8 cellular contexts compared by ENCODE assay signal in genomic region chr9:137240321-137240840, GRCh38. TPM values are rescaled to one million over a fixed set of nuclear protein-coding genes. Genes with fewer than 3 reads are reported as not detected.
DNase-seq lines count a peak whose midpoint lies in the region; ATAC-seq and TF ChIP-seq lines count a peak whose summit lies in the region.

No MANE protein-coding gene starts in this region.

- no peaks in the 10 kb centered on the region for H3K27me3 ChIP-seq in CD4-positive, CD25-positive, alpha-beta regulatory T cell (ENCODE audit: control insufficient read depth, insufficient read depth, low read length)
- no peaks in the 10 kb centered on the region for H3K27me3 ChIP-seq in PC-9 (ENCODE audit: insufficient read depth, low read depth)
- no peaks in the 10 kb centered on the region for H3K27me3 ChIP-seq in ovary

- intact Hi-C loops in PC-9 (cut with micrococcal nuclease; ENCODE audit: unreplicated experiment) (loop anchor here (2.0 to 5.0 kb wide), 3 partner anchors 36 to 448 kb away; partner anchors contain the start of genes TMEM141 and TOR4A), ovary (cut with DNase I) (no loop called here)
- intact Hi-C loops in activated naive CD4-positive, alpha-beta T cell treated with anti-CD3 and anti-CD28 coated beads for 36 hours (cut with micrococcal nuclease) = loop anchor here (5.0 to 10.0 kb wide), 4 partner anchors 38 to 828 kb away; partner anchors contain the start of genes ANAPC2, ENTR1, PMPCA and SEC16A

- peaks cover 40% of the 10 kb centered on the region for H3F3A ChIP-seq in PC-9 (ENCODE audit: insufficient read depth, low read depth)

- peak overlapping the region; percentile 93 for H3K4me2 ChIP-seq in PC-9

- peak overlapping the region; percentile 89 for H2AFZ ChIP-seq in PC-9

- peaks cover 6% of the 10 kb centered on the region for H3K27me3 Mint-ChIP-seq in CD4-positive, CD25-positive, alpha-beta regulatory T cell
- no peaks in the 10 kb centered on the region for H3K27me3 Mint-ChIP-seq in activated naive CD4-positive, alpha-beta T cell treated with anti-CD3 and anti-CD28 coated beads for 36 hours (ENCODE audit: low read depth)
- peaks cover 4% of the 10 kb centered on the region for H3K27me3 Mint-ChIP-seq in type B pancreatic cell

- DNase-seq in CD4-positive, CD25-positive, alpha-beta regulatory T cell = peak; percentile 66 to 85 (median 79)
- DNase-seq in PC-9 (peak in 1 of 2 experiments; percentile 82), glomerular visceral epithelial cell (ENCODE audit: extremely low spot score) (peak; percentile 84), ovary (peak; percentile 74 to 88 (median 81)), type B pancreatic cell (ENCODE audit: extremely low spot score, unreplicated experiment) (no peak)
- peak; percentile 57 for DNase-seq in activated naive CD4-positive, alpha-beta T cell treated with anti-CD3 and anti-CD28 coated beads for 36 hours

- ATAC-seq in CD4-positive, CD25-positive, alpha-beta regulatory T cell (ENCODE audit: low read depth in 2 of 2) = peak; percentile 17
- peak; percentile 33 for ATAC-seq in HG03354 (IDR thresholded peaks at IDR 0.05; ENCODE audit: poor library complexity, severe bottlenecking, unreplicated experiment)

- peak overlapping the region; percentile 55 for H3K4me3 ChIP-seq in CD4-positive, CD25-positive, alpha-beta regulatory T cell (ENCODE audit: low read depth, low read length)
- H3K4me3 ChIP-seq in PC-9 (peak overlapping the region; percentile 70), ovary (peak overlapping the region; percentile 60)

- peaks cover 59% of the 10 kb centered on the region for H3K4me1 ChIP-seq in CD4-positive, CD25-positive, alpha-beta regulatory T cell (ENCODE audit: control insufficient read depth, insufficient read depth, low read length, poor library complexity, severe bottlenecking)
- peaks cover 39% of the 10 kb centered on the region for H3K4me1 ChIP-seq in PC-9 (replicated peaks; ENCODE audit: insufficient read depth)
- H3K4me1 ChIP-seq in ovary (ENCODE audit: insufficient read depth) = peaks cover 14% of the 10 kb centered on the region

- TF ChIP-seq CTCF in PC-9 (conservative IDR thresholded peaks at IDR 0.05) (peak; percentile 32; the same call in 1 of the 2 replicates), ovary (IDR thresholded peaks at IDR 0.05) (no peak), type B pancreatic cell (conservative IDR thresholded peaks at IDR 0.05) (peak; percentile 25)

- peak overlapping the region in 1 of 3 donors; percentile 93 for H3K27ac Mint-ChIP-seq in CD4-positive, CD25-positive, alpha-beta regulatory T cell
- no peak overlapping the region for H3K27ac Mint-ChIP-seq in activated naive CD4-positive, alpha-beta T cell treated with anti-CD3 and anti-CD28 coated beads for 36 hours
- peak overlapping the region; percentile 78 for H3K27ac Mint-ChIP-seq in type B pancreatic cell

- H3K36me3 ChIP-seq in CD4-positive, CD25-positive, alpha-beta regulatory T cell (ENCODE audit: control insufficient read depth, insufficient read depth, low read length) = peaks cover 5% of the 10 kb centered on the region
- H3K36me3 ChIP-seq in PC-9 (ENCODE audit: low read depth) = peaks cover 21% of the 10 kb centered on the region; the same call in 1 of the 2 replicates
- H3K36me3 ChIP-seq in ovary = no peaks in the 10 kb centered on the region

- WGBS in ovary, 3 donors = 0 to 1% (median 1%) methylated on average over 23 to 58 of the region's 58 CpGs

- TF ChIP-seq POLR2A in GM19099 (IDR thresholded peaks at IDR 0.05; ENCODE audit: extremely low read depth, insufficient read length, low read depth) (peak; percentile 59), ovary (IDR thresholded peaks at IDR 0.05) (peak; percentile 13)

- peaks cover 8% of the 10 kb centered on the region for H3K36me3 Mint-ChIP-seq in CD4-positive, CD25-positive, alpha-beta regulatory T cell
- H3K36me3 Mint-ChIP-seq in activated naive CD4-positive, alpha-beta T cell treated with anti-CD3 and anti-CD28 coated beads for 36 hours (ENCODE audit: low read depth) = peaks cover 22% of the 10 kb centered on the region
- peaks cover 17% of the 10 kb centered on the region for H3K36me3 Mint-ChIP-seq in type B pancreatic cell

- H3K4me1 Mint-ChIP-seq in CD4-positive, CD25-positive, alpha-beta regulatory T cell = peaks cover 0 to 44% (median 15%) of the 10 kb centered on the region in 4 donors
- H3K4me1 Mint-ChIP-seq in activated naive CD4-positive, alpha-beta T cell treated with anti-CD3 and anti-CD28 coated beads for 36 hours (ENCODE audit: low read depth) = peaks cover 34% of the 10 kb centered on the region
- H3K4me1 Mint-ChIP-seq in type B pancreatic cell (ENCODE audit: unreplicated experiment) = peaks cover 26% of the 10 kb centered on the region

- H3K9me3 Mint-ChIP-seq in CD4-positive, CD25-positive, alpha-beta regulatory T cell = no peaks in the 10 kb centered on the region
- H3K9me3 Mint-ChIP-seq in activated naive CD4-positive, alpha-beta T cell treated with anti-CD3 and anti-CD28 coated beads for 36 hours = no peaks in the 10 kb centered on the region
- no peaks in the 10 kb centered on the region for H3K9me3 Mint-ChIP-seq in type B pancreatic cell

- no peak for TF ChIP-seq EP300 in ovary (IDR thresholded peaks at IDR 0.05)

- peak overlapping the region; percentile 88 for H3K27ac ChIP-seq in CD4-positive, CD25-positive, alpha-beta regulatory T cell (ENCODE audit: insufficient read depth, low read length, poor library complexity, severe bottlenecking)
- H3K27ac ChIP-seq in PC-9 (peak overlapping the region; percentile 82), ovary (peak overlapping the region; percentile 23 to 95)

- H4K20me1 ChIP-seq in PC-9 (ENCODE audit: insufficient read depth) = peaks cover 29% of the 10 kb centered on the region

- H3K4me3 Mint-ChIP-seq in CD4-positive, CD25-positive, alpha-beta regulatory T cell = peak overlapping the region in 3 of 4 donors; percentile 79 to 92 (median 79)
- H3K4me3 Mint-ChIP-seq in activated naive CD4-positive, alpha-beta T cell treated with anti-CD3 and anti-CD28 coated beads for 36 hours = peak overlapping the region; percentile 75
- H3K4me3 Mint-ChIP-seq in type B pancreatic cell = peak overlapping the region; percentile 84

- H3K9me2 ChIP-seq in PC-9 (ENCODE audit: insufficient read depth) = no peaks in the 10 kb centered on the region

- peaks cover 56% of the 10 kb centered on the region for H3K79me2 ChIP-seq in PC-9 (ENCODE audit: low read depth)

- POLR2A ChIA-PET in PC-9 (lab: Charles Lee; ENCODE audit: unreplicated experiment) = interaction anchor here (0.5 to 1.8 kb wide), 18 partner anchors 12 to 448 kb away, joined by 3 to 19 read pairs (median 6); partner anchors contain the start of genes NELFB, RNF224, SAPCD2 and TOR4A

- H3K9me3 ChIP-seq in CD4-positive, CD25-positive, alpha-beta regulatory T cell (ENCODE audit: control insufficient read depth in 2 of 2, low read length in 2 of 2) = no peaks in the 10 kb centered on the region
- H3K9me3 ChIP-seq in PC-9 (ENCODE audit: insufficient read depth, low read depth) (no peaks in the 10 kb centered on the region), ovary (no peaks in the 10 kb centered on the region)

- no TSS peak for BruUV-seq in PC-9 (replicated peaks; lab: Mats Ljungman, UMichigan)

- CTCF ChIA-PET in PC-9 (lab: Charles Lee) = interaction anchor here (0.5 kb wide), 1 partner anchor 113 kb away, joined by 8 read pairs; no protein-coding TSS in a partner anchor
- CTCF ChIA-PET in activated naive CD4-positive, alpha-beta T cell treated with anti-CD3 and anti-CD28 coated beads for 36 hours (lab: Charles Lee) = interaction anchor here (1.1 kb wide), 1 partner anchor 111 kb away, joined by 3 read pairs; no protein-coding TSS in a partner anchor

RNA-seq across cellular contexts. Expression of gene TUBB4B, which starts 0.7 kb away (rescaled TPM):
- total RNA-seq in CD4-positive, CD25-positive, alpha-beta regulatory T cell = 100 TPM
- 10 to 100 TPM; 56.7 to 87.4 (median 71.8) TPM for polyA plus RNA-seq in CD4-positive, CD25-positive, alpha-beta regulatory T cell
- total RNA-seq in PC-9 (2021) (441 and 494 TPM in 2 replicates), ovary (100 to 1,000 TPM in 6 of 7 donors, 10 to 100 TPM in 1; 88.0 to 234 (median 175) TPM), type B pancreatic cell (ENCODE audit: low replicate concordance) (326 and 349 TPM in 2 replicates)
- 100 to 1,000 TPM; 193 to 196 TPM for total RNA-seq in activated naive CD4-positive, alpha-beta T cell treated with anti-CD3 and anti-CD28 coated beads for 36 hours
- 10 to 100 TPM; 62.8 to 88.6 TPM for polyA plus RNA-seq in ovary

RNA-seq across cellular contexts. Expression of gene SLC34A3, which starts 9.7 kb away (rescaled TPM):
- total RNA-seq in CD4-positive, CD25-positive, alpha-beta regulatory T cell = not detected
- not detected for polyA plus RNA-seq in CD4-positive, CD25-positive, alpha-beta regulatory T cell
- total RNA-seq in PC-9 (2021) = 1.4 and 2.5 TPM in 2 replicates
- not detected for total RNA-seq in activated naive CD4-positive, alpha-beta T cell treated with anti-CD3 and anti-CD28 coated beads for 36 hours
- under 1 TPM in 2 of 7 donors, not detected in 5; 0.15 to 0.46 TPM for total RNA-seq in ovary
- not detected for polyA plus RNA-seq in ovary
- 0.41 and 0.81 TPM in 2 replicates for total RNA-seq in type B pancreatic cell (ENCODE audit: low replicate concordance)

RNA-seq across cellular contexts. Expression of gene STPG3, which starts 10.7 kb away (rescaled TPM):
- not detected for total RNA-seq in CD4-positive, CD25-positive, alpha-beta regulatory T cell
- polyA plus RNA-seq in CD4-positive, CD25-positive, alpha-beta regulatory T cell = not detected
- total RNA-seq in PC-9 (2021) (0.45 and 0.46 TPM in 2 replicates), ovary (not detected), type B pancreatic cell (ENCODE audit: low replicate concordance) (0.31 TPM in 1 of 2 replicates, not detected in the other)
- total RNA-seq in activated naive CD4-positive, alpha-beta T cell treated with anti-CD3 and anti-CD28 coated beads for 36 hours = not detected
- not detected for polyA plus RNA-seq in ovary

RNA-seq across cellular contexts. Expression of gene RNF224, which starts 13.1 kb away (rescaled TPM):
- not detected for total RNA-seq in CD4-positive, CD25-positive, alpha-beta regulatory T cell
- not detected for polyA plus RNA-seq in CD4-positive, CD25-positive, alpha-beta regulatory T cell
- 3.9 and 4.7 TPM in 2 replicates for total RNA-seq in PC-9 (2021)
- not detected for total RNA-seq in activated naive CD4-positive, alpha-beta T cell treated with anti-CD3 and anti-CD28 coated beads for 36 hours
- total RNA-seq in ovary = under 1 TPM in 1 of 7 donors, not detected in 6; 0.92 TPM
- not detected for polyA plus RNA-seq in ovary
- 0.36 and 0.48 TPM in 2 replicates for total RNA-seq in type B pancreatic cell (ENCODE audit: low replicate concordance)

RNA-seq across cellular contexts. Expression of gene NELFB, which starts 14.7 kb away (rescaled TPM):
- total RNA-seq in CD4-positive, CD25-positive, alpha-beta regulatory T cell = 46.4 TPM
- polyA plus RNA-seq in CD4-positive, CD25-positive, alpha-beta regulatory T cell = 10 to 100 TPM; 22.3 to 27.1 (median 23.7) TPM
- total RNA-seq in PC-9 (2021) (94.2 and 103 TPM in 2 replicates), ovary (10 to 100 TPM; 20.3 to 56.6 (median 44.5) TPM), type B pancreatic cell (ENCODE audit: low replicate concordance) (52.4 and 61.9 TPM in 2 replicates)
- total RNA-seq in activated naive CD4-positive, alpha-beta T cell treated with anti-CD3 and anti-CD28 coated beads for 36 hours = 10 to 100 TPM; 47.0 to 47.1 TPM
- 10 to 100 TPM; 10.9 to 50.8 TPM for polyA plus RNA-seq in ovary

Comparison
In these comparisons a context has a peak if more than half of its experiments do, and no peak if none do; other contexts are left out.
1. CTCF ChIP-seq: peak in PC-9 (single experiment) and type B pancreatic cell (single experiment); none in ovary (0 of 3).
2. intact Hi-C loops: an anchor here in PC-9 (2.0 to 5.0 kb wide) and activated naive CD4-positive, alpha-beta T cell treated with anti-CD3 and anti-CD28 coated beads for 36 hours (5.0 to 10.0 kb wide); none called in ovary.
3. Peak in every context shown above with its lines, with median percentiles within 50 percentile points of each other: H3K27ac ChIP-seq, H3K4me3 ChIP-seq and H3K4me3 Mint-ChIP-seq.